Comparison of ENCODE assay signal across 8 cellular contexts in genomic region chr7:2519119-2519930, GRCh38. TPM values are rescaled to one million over a fixed set of nuclear protein-coding genes. Genes with fewer than 3 reads are reported as not detected.
A peak's percentile ranks its signal among the peaks of the same experiment; 100 is the strongest.
DNase-seq lines count a peak whose midpoint lies in the region; ATAC-seq and TF ChIP-seq lines count a peak whose summit lies in the region.

TSS of gene LFNG (plus strand) at chr7:2519774. CDS start at chr7:2519862, 88 bp downstream.

- intact Hi-C loops in Calu3 (cut with micrococcal nuclease; ENCODE audit: unreplicated experiment) (no loop called here), OCI-LY7 (cut with micrococcal nuclease; ENCODE audit: unreplicated experiment) (no loop called here)

- no peaks in the 10 kb centered on the region for H4K20me1 ChIP-seq in OCI-LY7 (ENCODE audit: insufficient read depth, low read length)

- no peaks in the 10 kb centered on the region for H3K9me2 ChIP-seq in OCI-LY7 (ENCODE audit: insufficient read depth, low read length)

- DNase-seq in Calu3 (peak; percentile 97), HUDEP-2 (lab: John Stamatoyannopoulos, UW; ENCODE audit: unreplicated experiment in 76 of 76) (peak in 70 of 76 experiments; percentile 23 to 90 (median 70)), OCI-LY7 (ENCODE audit: low spot score) (peak; percentile 88), activated T-cell treated with anti-CD3 and anti-CD28 coated beads for 24 hours (ENCODE audit: low read depth) (peak; percentile 81), epithelial cell of proximal tubule (ENCODE audit: low read depth) (no peak), mucosa of gallbladder (ENCODE audit: low spot score) (peak; percentile 90)
- peak; percentile 57 to 74 for DNase-seq in stimulated activated CD8-positive, alpha-beta memory T cell treated with anti-CD3 and anti-CD28 coated beads, Interleukin-4, amount 100 ng/mL, for 4 hours (ENCODE audit: low read depth in 2 of 2, low spot score in 1 of 2)

- H3K4me1 Mint-ChIP-seq in Calu3 (ENCODE audit: low read depth, unreplicated experiment), result peaks cover 40% of the 10 kb centered on the region

- peak within 1 kb of the TSS; percentile 99 for H3K4me3 Mint-ChIP-seq in Calu3 (ENCODE audit: low read depth, unreplicated experiment)

- no TSS peak for BruUV-seq in Calu3 (replicated peaks; lab: Mats Ljungman, UMichigan)
- no TSS peak for BruUV-seq in OCI-LY7 (replicated peaks; lab: Mats Ljungman, UMichigan)

- no peaks in the 10 kb centered on the region for H3K27me3 Mint-ChIP-seq in Calu3 (ENCODE audit: unreplicated experiment)

- no peaks in the 10 kb centered on the region for H3K79me2 ChIP-seq in OCI-LY7 (ENCODE audit: insufficient read depth, low read depth, low read length)

- ATAC-seq in GM21381 (IDR thresholded peaks at IDR 0.05; ENCODE audit: unreplicated experiment), result peak; percentile 84

- CTCF ChIA-PET in Calu3 (lab: Charles Lee) (interaction anchor here (0.9 to 1.6 kb wide), 3 partner anchors 36 to 162 kb away, joined by 3 to 6 read pairs (median 5); partner anchors contain the start of gene BRAT1), OCI-LY7 (lab: Charles Lee; ENCODE audit: unreplicated experiment) (no interaction called here)

- H3K9me3 ChIP-seq in OCI-LY7 (ENCODE audit: low read length), result no peaks in the 10 kb centered on the region

- peaks cover 69% of the 10 kb centered on the region for H3K36me3 Mint-ChIP-seq in Calu3 (ENCODE audit: insufficient read depth, unreplicated experiment)

- H3K4me2 ChIP-seq in OCI-LY7 (ENCODE audit: low read length), result peak within 1 kb of the TSS; percentile 71

- no peaks in the 10 kb centered on the region for H3K36me3 ChIP-seq in OCI-LY7 (ENCODE audit: insufficient read depth, low read length)

- TF ChIP-seq CTCF in Calu3 (IDR thresholded peaks at IDR 0.05; ENCODE audit: unreplicated experiment), result no peak
- no peak for TF ChIP-seq CTCF in OCI-LY7 (conservative IDR thresholded peaks at IDR 0.05; ENCODE audit: low read length)
- no peak for TF ChIP-seq CTCF in epithelial cell of proximal tubule (conservative IDR thresholded peaks at IDR 0.05; ENCODE audit: low read depth, low read length)

- H3K4me1 ChIP-seq in OCI-LY7 (ENCODE audit: insufficient read depth, low read length, poor library complexity, severe bottlenecking), result peaks cover 32% of the 10 kb centered on the region

- H2AFZ ChIP-seq in OCI-LY7 (ENCODE audit: low read length), result 0 out of 2 replicates have a peak within 1 kb of the TSS, but pooled peaks have one; percentile 30

- no peak within 1 kb of the TSS for H3K27ac ChIP-seq in OCI-LY7 (ENCODE audit: low read depth, low read length, poor library complexity, severe bottlenecking)

- POLR2A ChIA-PET in OCI-LY7 (lab: Charles Lee), result no interaction called here

- peak within 1 kb of the TSS; percentile 94 for H3K27ac Mint-ChIP-seq in Calu3 (ENCODE audit: unreplicated experiment)

- peak within 1 kb of the TSS; percentile 64 for H3K4me3 ChIP-seq in OCI-LY7 (ENCODE audit: low read depth, low read length, poor library complexity, severe bottlenecking)
- H3K4me3 ChIP-seq in epithelial cell of proximal tubule (ENCODE audit: low read depth, low read length), result peak within 1 kb of the TSS; percentile 62

- no peaks in the 10 kb centered on the region for H3K9me3 Mint-ChIP-seq in Calu3 (ENCODE audit: low read depth, unreplicated experiment)

RNA-seq across cellular contexts. Expression of gene LFNG, which starts in this region (rescaled TPM):
- total RNA-seq in Calu3 (2022), result 46.8 and 59.1 TPM in 2 replicates
- 1.2 and 2.3 TPM in 2 replicates for total RNA-seq in OCI-LY7 (2014; rRNA removed; shearing (Covaris generic))
- 1.2 and 2.1 TPM in 2 replicates for total RNA-seq in OCI-LY7 (2022)
- 32.1 and 37.0 TPM in 2 replicates for total RNA-seq in epithelial cell of proximal tubule
- total RNA-seq in mucosa of gallbladder, result 31.3 TPM
